ENCODE assay signal across 2 cellular contexts in the genomic region with DNA sequence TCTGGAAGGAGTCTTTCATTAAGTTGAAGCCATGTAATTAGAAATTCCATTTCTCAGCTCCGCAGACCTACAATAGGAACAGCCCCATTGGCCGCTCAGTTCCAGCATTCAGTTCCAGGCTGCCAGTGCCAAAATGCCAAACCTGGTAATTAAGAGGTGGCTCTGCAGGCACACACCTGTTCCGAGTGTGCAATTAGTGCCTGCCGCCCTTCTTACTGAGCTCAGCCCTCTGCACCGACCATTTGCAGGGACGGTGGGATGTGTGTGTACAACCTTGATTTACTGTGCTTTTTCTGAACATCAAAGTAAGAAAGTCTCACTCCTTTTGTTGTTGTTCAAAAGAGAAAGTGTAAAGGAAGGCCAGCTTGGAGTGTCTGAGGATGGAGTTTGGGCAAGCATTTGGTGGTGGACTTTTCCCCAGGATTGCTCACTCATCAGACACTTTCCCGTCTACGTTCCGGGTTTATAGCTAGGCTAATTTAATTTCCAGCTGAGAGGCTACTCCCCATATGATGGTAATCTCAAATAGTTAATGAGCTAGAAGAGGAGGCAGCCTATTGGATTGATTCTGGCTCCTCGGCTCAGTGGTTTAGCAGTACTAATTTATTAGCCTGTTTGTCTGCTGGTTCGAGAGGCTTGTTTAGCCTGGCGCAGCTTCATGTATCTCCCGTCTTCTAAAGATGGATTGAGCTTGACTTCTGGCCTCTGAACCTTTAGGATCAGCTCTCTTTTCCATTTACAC.
TF ChIP-seq lines count a peak whose summit lies in the region.

No MANE protein-coding gene starts in this region.

TF ChIP-seq in HepG2, 621 proteins besides CTCF, POLR2A, EP300 and RAD21 (continues in another document):
- TF ChIP-seq, protein P1, sequence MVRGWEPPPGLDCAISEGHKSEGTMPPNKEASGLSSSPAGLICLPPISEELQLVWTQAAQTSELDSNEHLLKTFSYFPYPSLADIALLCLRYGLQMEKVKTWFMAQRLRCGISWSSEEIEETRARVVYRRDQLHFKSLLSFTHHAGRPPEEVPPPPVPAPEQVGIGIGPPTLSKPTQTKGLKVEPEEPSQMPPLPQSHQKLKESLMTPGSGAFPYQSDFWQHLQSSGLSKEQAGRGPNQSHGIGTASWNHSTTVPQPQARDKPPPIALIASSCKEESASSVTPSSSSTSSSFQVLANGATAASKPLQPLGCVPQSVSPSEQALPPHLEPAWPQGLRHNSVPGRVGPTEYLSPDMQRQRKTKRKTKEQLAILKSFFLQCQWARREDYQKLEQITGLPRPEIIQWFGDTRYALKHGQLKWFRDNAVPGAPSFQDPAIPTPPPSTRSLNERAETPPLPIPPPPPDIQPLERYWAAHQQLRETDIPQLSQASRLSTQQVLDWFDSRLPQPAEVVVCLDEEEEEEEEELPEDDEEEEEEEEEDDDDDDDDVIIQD (CRISPR knock-in tag; IDR thresholded peaks at IDR 0.05; ENCODE audit: low read depth) = no peak
- TF ChIP-seq PRDM10 (CRISPR knock-in tag; IDR thresholded peaks at IDR 0.05; ENCODE audit: low read depth) = no peak
- TF ChIP-seq MTF1 (CRISPR knock-in tag; IDR thresholded peaks at IDR 0.05) = no peak
- TF ChIP-seq ZNF550 (CRISPR knock-in tag; IDR thresholded peaks at IDR 0.05; ENCODE audit: borderline replicate concordance) = no peak
- TF ChIP-seq MTA1 (CRISPR knock-in tag; IDR thresholded peaks at IDR 0.05; ENCODE audit: borderline replicate concordance) = no peak
- TF ChIP-seq ZFAT (CRISPR knock-in tag; conservative IDR thresholded peaks at IDR 0.05) = no peak
- TF ChIP-seq ETV5 (CRISPR knock-in tag; IDR thresholded peaks at IDR 0.05; ENCODE audit: borderline replicate concordance) = no peak
- TF ChIP-seq MAFK (conservative IDR thresholded peaks at IDR 0.05 in 1 of 2, IDR thresholded peaks at IDR 0.05 in 1 of 2; ENCODE audit: low read length in 2 of 2) = no peak
- no peak for TF ChIP-seq HMGA1 (CRISPR knock-in tag; conservative IDR thresholded peaks at IDR 0.05)
- TF ChIP-seq PHF8 (CRISPR knock-in tag; IDR thresholded peaks at IDR 0.05) = no peak
- no peak for TF ChIP-seq IRF9 (CRISPR knock-in tag; IDR thresholded peaks at IDR 0.05; ENCODE audit: borderline replicate concordance)
- TF ChIP-seq GZF1 (CRISPR knock-in tag; IDR thresholded peaks at IDR 0.05) = no peak
- TF ChIP-seq ZNF543 (CRISPR knock-in tag; IDR thresholded peaks at IDR 0.05) = no peak
- TF ChIP-seq, protein P2, sequence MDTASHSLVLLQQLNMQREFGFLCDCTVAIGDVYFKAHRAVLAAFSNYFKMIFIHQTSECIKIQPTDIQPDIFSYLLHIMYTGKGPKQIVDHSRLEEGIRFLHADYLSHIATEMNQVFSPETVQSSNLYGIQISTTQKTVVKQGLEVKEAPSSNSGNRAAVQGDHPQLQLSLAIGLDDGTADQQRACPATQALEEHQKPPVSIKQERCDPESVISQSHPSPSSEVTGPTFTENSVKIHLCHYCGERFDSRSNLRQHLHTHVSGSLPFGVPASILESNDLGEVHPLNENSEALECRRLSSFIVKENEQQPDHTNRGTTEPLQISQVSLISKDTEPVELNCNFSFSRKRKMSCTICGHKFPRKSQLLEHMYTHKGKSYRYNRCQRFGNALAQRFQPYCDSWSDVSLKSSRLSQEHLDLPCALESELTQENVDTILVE (CRISPR knock-in tag; IDR thresholded peaks at IDR 0.05) = no peak
- no peak for TF ChIP-seq EHMT2 (IDR thresholded peaks at IDR 0.05; ENCODE audit: borderline replicate concordance, low read depth, low read length)
- TF ChIP-seq HMG20B (CRISPR knock-in tag; conservative IDR thresholded peaks at IDR 0.05) = no peak
- TF ChIP-seq, protein P3, sequence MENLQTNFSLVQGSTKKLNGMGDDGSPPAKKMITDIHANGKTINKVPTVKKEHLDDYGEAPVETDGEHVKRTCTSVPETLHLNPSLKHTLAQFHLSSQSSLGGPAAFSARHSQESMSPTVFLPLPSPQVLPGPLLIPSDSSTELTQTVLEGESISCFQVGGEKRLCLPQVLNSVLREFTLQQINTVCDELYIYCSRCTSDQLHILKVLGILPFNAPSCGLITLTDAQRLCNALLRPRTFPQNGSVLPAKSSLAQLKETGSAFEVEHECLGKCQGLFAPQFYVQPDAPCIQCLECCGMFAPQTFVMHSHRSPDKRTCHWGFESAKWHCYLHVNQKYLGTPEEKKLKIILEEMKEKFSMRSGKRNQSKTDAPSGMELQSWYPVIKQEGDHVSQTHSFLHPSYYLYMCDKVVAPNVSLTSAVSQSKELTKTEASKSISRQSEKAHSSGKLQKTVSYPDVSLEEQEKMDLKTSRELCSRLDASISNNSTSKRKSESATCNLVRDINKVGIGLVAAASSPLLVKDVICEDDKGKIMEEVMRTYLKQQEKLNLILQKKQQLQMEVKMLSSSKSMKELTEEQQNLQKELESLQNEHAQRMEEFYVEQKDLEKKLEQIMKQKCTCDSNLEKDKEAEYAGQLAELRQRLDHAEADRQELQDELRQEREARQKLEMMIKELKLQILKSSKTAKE (CRISPR knock-in tag; IDR thresholded peaks at IDR 0.05; ENCODE audit: borderline replicate concordance) = no peak
- TF ChIP-seq ZFP36L1 (CRISPR knock-in tag; IDR thresholded peaks at IDR 0.05) = no peak
- no peak for TF ChIP-seq RARA (CRISPR knock-in tag; IDR thresholded peaks at IDR 0.05)

TF ChIP-seq in WTC11, 78 proteins besides CTCF, POLR2A, EP300 and RAD21 (continues in another document):
- TF ChIP-seq MAX (CRISPR knock-in tag; IDR thresholded peaks at IDR 0.05) (no peak), ZNF138 (CRISPR knock-in tag; conservative IDR thresholded peaks at IDR 0.05) (no peak), NFE2L1 (CRISPR knock-in tag; IDR thresholded peaks at IDR 0.05) (no peak), STAT6 (CRISPR knock-in tag; conservative IDR thresholded peaks at IDR 0.05; ENCODE audit: low read depth) (no peak), FOXJ3 (CRISPR knock-in tag; IDR thresholded peaks at IDR 0.05; ENCODE audit: borderline replicate concordance) (no peak), RORB (CRISPR knock-in tag; IDR thresholded peaks at IDR 0.05) (no peak), EMX1 (CRISPR knock-in tag; IDR thresholded peaks at IDR 0.05) (no peak), AFF4 (CRISPR knock-in tag; IDR thresholded peaks at IDR 0.05; ENCODE audit: borderline replicate concordance) (no peak)
- TF ChIP-seq, protein P4, sequence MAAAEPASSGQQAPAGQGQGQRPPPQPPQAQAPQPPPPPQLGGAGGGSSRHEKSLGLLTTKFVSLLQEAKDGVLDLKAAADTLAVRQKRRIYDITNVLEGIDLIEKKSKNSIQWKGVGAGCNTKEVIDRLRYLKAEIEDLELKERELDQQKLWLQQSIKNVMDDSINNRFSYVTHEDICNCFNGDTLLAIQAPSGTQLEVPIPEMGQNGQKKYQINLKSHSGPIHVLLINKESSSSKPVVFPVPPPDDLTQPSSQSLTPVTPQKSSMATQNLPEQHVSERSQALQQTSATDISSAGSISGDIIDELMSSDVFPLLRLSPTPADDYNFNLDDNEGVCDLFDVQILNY (CRISPR knock-in tag; IDR thresholded peaks at IDR 0.05) = no peak
- TF ChIP-seq, protein P5, sequence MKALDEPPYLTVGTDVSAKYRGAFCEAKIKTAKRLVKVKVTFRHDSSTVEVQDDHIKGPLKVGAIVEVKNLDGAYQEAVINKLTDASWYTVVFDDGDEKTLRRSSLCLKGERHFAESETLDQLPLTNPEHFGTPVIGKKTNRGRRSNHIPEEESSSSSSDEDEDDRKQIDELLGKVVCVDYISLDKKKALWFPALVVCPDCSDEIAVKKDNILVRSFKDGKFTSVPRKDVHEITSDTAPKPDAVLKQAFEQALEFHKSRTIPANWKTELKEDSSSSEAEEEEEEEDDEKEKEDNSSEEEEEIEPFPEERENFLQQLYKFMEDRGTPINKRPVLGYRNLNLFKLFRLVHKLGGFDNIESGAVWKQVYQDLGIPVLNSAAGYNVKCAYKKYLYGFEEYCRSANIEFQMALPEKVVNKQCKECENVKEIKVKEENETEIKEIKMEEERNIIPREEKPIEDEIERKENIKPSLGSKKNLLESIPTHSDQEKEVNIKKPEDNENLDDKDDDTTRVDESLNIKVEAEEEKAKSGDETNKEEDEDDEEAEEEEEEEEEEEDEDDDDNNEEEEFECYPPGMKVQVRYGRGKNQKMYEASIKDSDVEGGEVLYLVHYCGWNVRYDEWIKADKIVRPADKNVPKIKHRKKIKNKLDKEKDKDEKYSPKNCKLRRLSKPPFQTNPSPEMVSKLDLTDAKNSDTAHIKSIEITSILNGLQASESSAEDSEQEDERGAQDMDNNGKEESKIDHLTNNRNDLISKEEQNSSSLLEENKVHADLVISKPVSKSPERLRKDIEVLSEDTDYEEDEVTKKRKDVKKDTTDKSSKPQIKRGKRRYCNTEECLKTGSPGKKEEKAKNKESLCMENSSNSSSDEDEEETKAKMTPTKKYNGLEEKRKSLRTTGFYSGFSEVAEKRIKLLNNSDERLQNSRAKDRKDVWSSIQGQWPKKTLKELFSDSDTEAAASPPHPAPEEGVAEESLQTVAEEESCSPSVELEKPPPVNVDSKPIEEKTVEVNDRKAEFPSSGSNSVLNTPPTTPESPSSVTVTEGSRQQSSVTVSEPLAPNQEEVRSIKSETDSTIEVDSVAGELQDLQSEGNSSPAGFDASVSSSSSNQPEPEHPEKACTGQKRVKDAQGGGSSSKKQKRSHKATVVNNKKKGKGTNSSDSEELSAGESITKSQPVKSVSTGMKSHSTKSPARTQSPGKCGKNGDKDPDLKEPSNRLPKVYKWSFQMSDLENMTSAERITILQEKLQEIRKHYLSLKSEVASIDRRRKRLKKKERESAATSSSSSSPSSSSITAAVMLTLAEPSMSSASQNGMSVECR (CRISPR knock-in tag; IDR thresholded peaks at IDR 0.05; ENCODE audit: borderline replicate concordance) = no peak
- TF ChIP-seq, protein P6, sequence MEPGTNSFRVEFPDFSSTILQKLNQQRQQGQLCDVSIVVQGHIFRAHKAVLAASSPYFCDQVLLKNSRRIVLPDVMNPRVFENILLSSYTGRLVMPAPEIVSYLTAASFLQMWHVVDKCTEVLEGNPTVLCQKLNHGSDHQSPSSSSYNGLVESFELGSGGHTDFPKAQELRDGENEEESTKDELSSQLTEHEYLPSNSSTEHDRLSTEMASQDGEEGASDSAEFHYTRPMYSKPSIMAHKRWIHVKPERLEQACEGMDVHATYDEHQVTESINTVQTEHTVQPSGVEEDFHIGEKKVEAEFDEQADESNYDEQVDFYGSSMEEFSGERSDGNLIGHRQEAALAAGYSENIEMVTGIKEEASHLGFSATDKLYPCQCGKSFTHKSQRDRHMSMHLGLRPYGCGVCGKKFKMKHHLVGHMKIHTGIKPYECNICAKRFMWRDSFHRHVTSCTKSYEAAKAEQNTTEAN (CRISPR knock-in tag; IDR thresholded peaks at IDR 0.05) = no peak
- TF ChIP-seq, protein P7, sequence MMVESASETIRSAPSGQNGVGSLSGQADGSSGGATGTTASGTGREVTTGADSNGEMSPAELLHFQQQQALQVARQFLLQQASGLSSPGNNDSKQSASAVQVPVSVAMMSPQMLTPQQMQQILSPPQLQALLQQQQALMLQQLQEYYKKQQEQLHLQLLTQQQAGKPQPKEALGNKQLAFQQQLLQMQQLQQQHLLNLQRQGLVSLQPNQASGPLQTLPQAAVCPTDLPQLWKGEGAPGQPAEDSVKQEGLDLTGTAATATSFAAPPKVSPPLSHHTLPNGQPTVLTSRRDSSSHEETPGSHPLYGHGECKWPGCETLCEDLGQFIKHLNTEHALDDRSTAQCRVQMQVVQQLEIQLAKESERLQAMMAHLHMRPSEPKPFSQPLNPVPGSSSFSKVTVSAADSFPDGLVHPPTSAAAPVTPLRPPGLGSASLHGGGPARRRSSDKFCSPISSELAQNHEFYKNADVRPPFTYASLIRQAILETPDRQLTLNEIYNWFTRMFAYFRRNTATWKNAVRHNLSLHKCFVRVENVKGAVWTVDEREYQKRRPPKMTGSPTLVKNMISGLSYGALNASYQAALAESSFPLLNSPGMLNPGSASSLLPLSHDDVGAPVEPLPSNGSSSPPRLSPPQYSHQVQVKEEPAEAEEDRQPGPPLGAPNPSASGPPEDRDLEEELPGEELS (CRISPR knock-in tag; IDR thresholded peaks at IDR 0.05) = no peak
- TF ChIP-seq, protein P8, sequence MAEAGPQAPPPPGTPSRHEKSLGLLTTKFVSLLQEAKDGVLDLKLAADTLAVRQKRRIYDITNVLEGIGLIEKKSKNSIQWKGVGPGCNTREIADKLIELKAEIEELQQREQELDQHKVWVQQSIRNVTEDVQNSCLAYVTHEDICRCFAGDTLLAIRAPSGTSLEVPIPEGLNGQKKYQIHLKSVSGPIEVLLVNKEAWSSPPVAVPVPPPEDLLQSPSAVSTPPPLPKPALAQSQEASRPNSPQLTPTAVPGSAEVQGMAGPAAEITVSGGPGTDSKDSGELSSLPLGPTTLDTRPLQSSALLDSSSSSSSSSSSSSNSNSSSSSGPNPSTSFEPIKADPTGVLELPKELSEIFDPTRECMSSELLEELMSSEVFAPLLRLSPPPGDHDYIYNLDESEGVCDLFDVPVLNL (CRISPR knock-in tag; IDR thresholded peaks at IDR 0.05; ENCODE audit: borderline replicate concordance, low read depth) = no peak
